ENCODE assay signal across 8 cellular contexts in genomic region chr12:124636138-124636968, GRCh38.
DNase-seq lines count a peak whose midpoint lies in the region; ATAC-seq and TF ChIP-seq lines count a peak whose summit lies in the region.

No MANE protein-coding gene starts in this region.

- no peaks in the 10 kb centered on the region for H3K36me3 ChIP-seq in uterus
- no peaks in the 10 kb centered on the region for H3K36me3 ChIP-seq in osteoblast (ENCODE audit: insufficient read depth, low read length)

- no peaks in the 10 kb centered on the region for H4K20me1 ChIP-seq in osteoblast (ENCODE audit: insufficient read depth, low read length)

- no peak overlapping the region for H3K4me3 Mint-ChIP-seq in CD14-positive monocyte

- H3K4me3 ChIP-seq in lower leg skin (ENCODE audit: low read depth, poor library complexity, severe bottlenecking) = no peak overlapping the region
- H3K4me3 ChIP-seq in uterus = no peak overlapping the region
- no peak overlapping the region for H3K4me3 ChIP-seq in coronary artery
- H3K4me3 ChIP-seq in osteoblast (ENCODE audit: insufficient read depth, low read length) = no peak overlapping the region

- H3K27ac ChIP-seq in uterus (peak overlapping the region in 1 of 2 donors; percentile 14), coronary artery (no peak overlapping the region), osteoblast (ENCODE audit: low read depth, low read length) (no peak overlapping the region)

- TF ChIP-seq CTCF in CD14-positive monocyte (IDR thresholded peaks at IDR 0.05) = no peak
- no peak for TF ChIP-seq CTCF in lower leg skin (IDR thresholded peaks at IDR 0.05)
- TF ChIP-seq CTCF in uterus (IDR thresholded peaks at IDR 0.05) = no peak
- TF ChIP-seq CTCF in coronary artery (IDR thresholded peaks at IDR 0.05) = no peak
- no peak for TF ChIP-seq CTCF in osteoblast (IDR thresholded peaks at IDR 0.05; ENCODE audit: extremely low read depth, low read depth, low read length)

- no peaks in the 10 kb centered on the region for H3K79me2 ChIP-seq in osteoblast (ENCODE audit: insufficient read depth, low read length)

- H3K9me3 Mint-ChIP-seq in CD14-positive monocyte = peaks cover 22 to 39% (median 32%) of the 10 kb centered on the region in 7 donors

- H3K4me2 ChIP-seq in osteoblast (ENCODE audit: insufficient read depth, low read length) = no peak overlapping the region

- 19 to 39% methylated on average over 10 of the region's 10 CpGs for WGBS in lower leg skin, 2 donors

- H3K9me3 ChIP-seq in uterus (no peaks in the 10 kb centered on the region), osteoblast (ENCODE audit: low read depth, low read length) (peaks cover 12% of the 10 kb centered on the region)

- H2AFZ ChIP-seq in osteoblast (ENCODE audit: low read length) = no peak overlapping the region

- peaks cover 7 to 10% of the 10 kb centered on the region in 2 donors for H3K4me1 ChIP-seq in uterus
- H3K4me1 ChIP-seq in osteoblast (ENCODE audit: insufficient read depth, low read length) = peaks cover 26% of the 10 kb centered on the region

- H3K27me3 ChIP-seq in uterus = no peaks in the 10 kb centered on the region
- H3K27me3 ChIP-seq in osteoblast (ENCODE audit: insufficient read depth, low read length) = no peaks in the 10 kb centered on the region

- TF ChIP-seq POLR2A in lower leg skin (IDR thresholded peaks at IDR 0.05) (no peak), uterus (IDR thresholded peaks at IDR 0.05) (no peak)

- intact Hi-C loops in CD14-positive monocyte (cut with micrococcal nuclease) = loop anchor here in 1 of 2 donors (2.0 kb wide), 1 partner anchor 14 kb away; no protein-coding TSS in a partner anchor
- intact Hi-C loops in lower leg skin (cut with DNase I; ENCODE audit: low total_unique reads) = no loop called here
- intact Hi-C loops in uterus (cut with DNase I; ENCODE audit: low total_unique reads) = no loop called here

- no peak for ATAC-seq in GM19324 (IDR thresholded peaks at IDR 0.05; ENCODE audit: low FRiP score, unreplicated experiment)

- H3K36me3 Mint-ChIP-seq in CD14-positive monocyte = peaks cover 16 to 19% of the 10 kb centered on the region in 2 donors

- peaks cover 0 to 5% (median 4%) of the 10 kb centered on the region in 3 donors for H3K27me3 Mint-ChIP-seq in CD14-positive monocyte (ENCODE audit: low read depth in 3 of 3)

- H3K27ac Mint-ChIP-seq in CD14-positive monocyte = peak overlapping the region; percentile 85 to 96 (median 90)

- peak; percentile 94 for DNase-seq in CD14-positive monocyte (ENCODE audit: low spot score)
- peak; percentile 80 for DNase-seq in NCI-H460 (ENCODE audit: extremely low read depth, low read depth)
- DNase-seq in activated T-cell treated with anti-CD3 and anti-CD28 coated beads, Interleukin-2, amount 50 U/mL, for 48 hours = peak; percentile 58 to 65
- DNase-seq in lower leg skin (ENCODE audit: low spot score in 2 of 2) = peak; percentile 80 to 91
- DNase-seq in uterus = peak; percentile 70 to 83
- DNase-seq in coronary artery (ENCODE audit: low spot score) = no peak
- no peak for DNase-seq in osteoblast (ENCODE audit: insufficient read length, low spot score, missing footprints)

- H3K4me1 Mint-ChIP-seq in CD14-positive monocyte = peaks cover 70% of the 10 kb centered on the region

Comparison
In these comparisons a context has a peak if more than half of its experiments do, and no peak if none do; other contexts are left out.
1. DNase-seq: peak in CD14-positive monocyte (single experiment), NCI-H460 (single experiment), activated T-cell treated with anti-CD3 and anti-CD28 coated beads, Interleukin-2, amount 50 U/mL, for 48 hours (2 of 2), lower leg skin (2 of 2) and uterus (2 of 2); none in coronary artery (single experiment) and osteoblast (single experiment).